In the genomic region with DNA sequence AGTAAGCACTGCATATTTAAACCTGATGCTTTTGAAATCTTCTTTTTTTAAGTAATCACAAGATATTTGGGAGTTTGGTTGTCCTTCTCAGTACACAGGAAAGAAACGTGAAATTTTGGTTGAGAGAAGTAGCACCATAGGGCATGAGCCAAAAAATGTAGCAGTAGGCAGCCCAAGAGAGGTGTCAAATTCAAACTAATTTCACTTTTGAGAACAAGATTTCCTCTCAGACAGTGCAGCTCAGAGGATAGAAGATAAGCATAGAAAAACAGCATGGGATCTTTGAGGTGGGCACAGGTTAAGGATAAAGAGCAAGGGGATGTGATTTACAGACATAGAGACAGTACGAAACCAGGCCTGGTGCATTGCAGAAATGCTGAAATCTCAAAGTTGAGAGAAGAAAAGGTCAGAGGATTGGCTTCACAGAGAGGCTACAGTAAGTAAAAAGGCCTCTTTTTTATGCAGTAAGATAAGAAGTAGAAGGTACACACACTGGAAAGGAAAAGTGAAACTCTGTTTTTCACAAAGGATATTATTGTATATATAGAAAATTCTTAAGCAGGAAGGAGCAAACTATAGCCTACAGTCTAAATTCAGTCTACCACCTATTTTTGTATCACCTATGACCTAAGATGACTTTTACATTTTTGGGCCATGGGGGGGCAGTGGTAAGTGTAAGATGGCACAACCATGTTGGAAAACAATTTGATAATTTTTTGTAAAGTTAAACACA, we compare ENCODE assay signal across 13 cellular contexts.
DNase-seq lines count a peak whose midpoint lies in the region; ATAC-seq and TF ChIP-seq lines count a peak whose summit lies in the region.
"Had no signal": no experiment of that assay in that cellular context is flagged by ENCODE, and none has a peak within 500 bp of the region (broad histone marks: within the 10 kb centered on the region; RNA-seq: fewer than 3 reads in every experiment).

No MANE protein-coding gene starts in this region.

- no peak overlapping the region for H3K4me3 Mint-ChIP-seq in CD8-positive, alpha-beta T cell

- no peaks in the 10 kb centered on the region for H3K27me3 ChIP-seq in CD8-positive, alpha-beta T cell (ENCODE audit: insufficient read depth, low read length)

- in situ Hi-C loops in SK-MEL-5 (cut with HindIII; ENCODE audit: low pct_unique_long_range_greater_than_20kb, low sequenced_read_pairs): no loop called here

- no peak overlapping the region for H3K27ac ChIP-seq in CD8-positive, alpha-beta T cell (ENCODE audit: low read depth, low read length)
- H3K27ac ChIP-seq: epithelial cell of prostate, SK-N-MC had no signal

- CTCF ChIA-PET in CD8-positive, alpha-beta T cell (lab: Charles Lee): interaction anchor here (0.5 kb wide), 1 partner anchor 9 kb away, joined by 4 read pairs; no protein-coding TSS in a partner anchor

- H3K4me1 ChIP-seq in CD8-positive, alpha-beta T cell (ENCODE audit: insufficient read depth, low read length): no peaks in the 10 kb centered on the region

- H3K9me3 ChIP-seq in CD8-positive, alpha-beta T cell (ENCODE audit: low read length): no peaks in the 10 kb centered on the region

- POLR2A ChIA-PET in CD8-positive, alpha-beta T cell (lab: Charles Lee): no interaction called here

- H3K36me3 Mint-ChIP-seq in CD8-positive, alpha-beta T cell: peaks cover 3% of the 10 kb centered on the region

- ATAC-seq in CD8-positive, alpha-beta T cell: no peak
- ATAC-seq in GM19023 (IDR thresholded peaks at IDR 0.05; ENCODE audit: unreplicated experiment): peak; percentile 62
- peak; percentile 64 for ATAC-seq in HG02763 (IDR thresholded peaks at IDR 0.05; ENCODE audit: unreplicated experiment)
- ATAC-seq: sciatic nerve had no signal

- H3K9me3 Mint-ChIP-seq in CD8-positive, alpha-beta T cell: no peaks in the 10 kb centered on the region

- intact Hi-C loops in CD8-positive, alpha-beta T cell (cut with DNase I, micrococcal nuclease): no loop called here
- intact Hi-C loops in posterior cingulate gyrus (cut with DNase I): no loop called here

- DNase-seq in CD8-positive, alpha-beta T cell: no peak
- DNase-seq in SK-MEL-5 (ENCODE audit: low read depth, low spot score) (peak; percentile 25), posterior cingulate gyrus (no peak), D341Med (ENCODE audit: low spot score) (no peak), NCI-H2171 (lab: John Stamatoyannopoulos, UW) (no peak), NCI-H2029 (lab: John Stamatoyannopoulos, UW) (no peak)
- DNase-seq: COR-L47, NCI-H1105 had no signal

- H3K4me3 ChIP-seq in CD8-positive, alpha-beta T cell (ENCODE audit: low read depth, low read length): no peak overlapping the region
- H3K4me3 ChIP-seq: SK-N-MC had no signal

- H3K36me3 ChIP-seq in CD8-positive, alpha-beta T cell (ENCODE audit: insufficient read depth, low read length): no peaks in the 10 kb centered on the region

- H3K27ac Mint-ChIP-seq in CD8-positive, alpha-beta T cell: peak overlapping the region; percentile 60

- peaks cover 5% of the 10 kb centered on the region for H3K4me1 Mint-ChIP-seq in CD8-positive, alpha-beta T cell (ENCODE audit: low read depth)

- no peaks in the 10 kb centered on the region for H3K27me3 Mint-ChIP-seq in CD8-positive, alpha-beta T cell (ENCODE audit: low read depth)

- TF ChIP-seq CTCF in CD8-positive, alpha-beta T cell (IDR thresholded peaks at IDR 0.05): no peak
